In genomic region chr22:23787600-23787896, GRCh38 we compare ENCODE assay signal across 7 cellular contexts. TPM values are rescaled to one million over a fixed set of nuclear protein-coding genes. Genes with fewer than 3 reads are reported as not detected.
DNase-seq lines count a peak whose midpoint lies in the region; ATAC-seq and TF ChIP-seq lines count a peak whose summit lies in the region.

No MANE protein-coding gene starts in this region.

- intact Hi-C loops in esophagus squamous epithelium (cut with DNase I) = no loop called here

- H3K9me3 ChIP-seq in OCI-LY3 (ENCODE audit: insufficient read depth, low read length) = no peaks in the 10 kb centered on the region
- no peaks in the 10 kb centered on the region for H3K9me3 ChIP-seq in esophagus squamous epithelium

- WGBS in esophagus squamous epithelium, 2 donors = 0 to 8% methylated on average over 1 to 2 of the region's 5 CpGs

- H3K36me3 ChIP-seq in OCI-LY3 (replicated peaks; ENCODE audit: low read depth, low read length) = peaks cover 22% of the 10 kb centered on the region
- H3K36me3 ChIP-seq in esophagus squamous epithelium = peaks cover 0 to 23% (median 0%) of the 10 kb centered on the region in 3 donors

- no peak for TF ChIP-seq POLR2A in esophagus squamous epithelium (IDR thresholded peaks at IDR 0.05)

- peaks cover 53% of the 10 kb centered on the region for H3K79me2 ChIP-seq in OCI-LY3 (ENCODE audit: low read length)

- peak overlapping the region; percentile 23 for H3K27ac ChIP-seq in OCI-LY3 (ENCODE audit: low read length)
- peak overlapping the region; percentile 98 to 100 (median 98) for H3K27ac ChIP-seq in esophagus squamous epithelium

- H4K20me1 ChIP-seq in OCI-LY3 (ENCODE audit: insufficient read depth, low read length) = peaks cover 44% of the 10 kb centered on the region

- no peak overlapping the region for H2AFZ ChIP-seq in OCI-LY3 (ENCODE audit: low read depth, low read length)

- peaks cover 44% of the 10 kb centered on the region for H3K4me1 ChIP-seq in OCI-LY3 (ENCODE audit: low read length)
- H3K4me1 ChIP-seq in esophagus squamous epithelium = peaks cover 9 to 67% (median 25%) of the 10 kb centered on the region in 3 donors

- H3K4me2 ChIP-seq in OCI-LY3 (ENCODE audit: low read length) = peak overlapping the region; percentile 69

- no peak for TF ChIP-seq CTCF in OCI-LY3 (IDR thresholded peaks at IDR 0.05; ENCODE audit: low read depth, low read length)
- no peak for TF ChIP-seq CTCF in esophagus squamous epithelium (IDR thresholded peaks at IDR 0.05)

- ATAC-seq in GM21526 (IDR thresholded peaks at IDR 0.05; ENCODE audit: low FRiP score, unreplicated experiment) = peak; percentile 19

- peak overlapping the region; percentile 83 for H3K4me3 ChIP-seq in OCI-LY3 (ENCODE audit: low read length)
- H3K4me3 ChIP-seq in esophagus squamous epithelium = peak overlapping the region; percentile 75 to 96 (median 84)
- peak overlapping the region; percentile 87 for H3K4me3 ChIP-seq in skeletal muscle cell (ENCODE audit: low read depth, low read length)

- DNase-seq in esophagus squamous epithelium (lab: John Stamatoyannopoulos, UW) = no peak
- no peak for DNase-seq in skeletal muscle cell (ENCODE audit: low read depth)
- DNase-seq in amniotic stem cell (lab: John Stamatoyannopoulos, UW) = no peak
- no peak for DNase-seq in germinal center (ENCODE audit: low spot score)
- no peak for DNase-seq in activated effector memory CD4-positive, alpha-beta T cell treated with Interleukin-2 at 50 U/mL for 16 hours

- H3K27me3 ChIP-seq in OCI-LY3 (ENCODE audit: low read depth, low read length) (no peaks in the 10 kb centered on the region), esophagus squamous epithelium (no peaks in the 10 kb centered on the region)

- H3K9ac ChIP-seq in OCI-LY3 (ENCODE audit: low read length) = peak overlapping the region; percentile 97

RNA-seq across cellular contexts. Expression of gene SMARCB1, which starts 0.8 kb away (rescaled TPM):
- total RNA-seq in esophagus squamous epithelium = 10 to 100 TPM; 37.8 to 61.0 (median 47.7) TPM

RNA-seq across cellular contexts. Expression of gene MMP11, which starts 14.9 kb away (rescaled TPM):
- total RNA-seq in esophagus squamous epithelium = 1 to 10 TPM in 2 of 4 donors, under 1 TPM in 2; 0.34 to 1.6 (median 1.1) TPM

RNA-seq across cellular contexts. Expression of gene CHCHD10, which starts 19.8 kb away (rescaled TPM):
- total RNA-seq in esophagus squamous epithelium = 10 to 100 TPM in 2 of 4 donors, 1 to 10 TPM in 2; 7.7 to 13.9 (median 10.4) TPM

RNA-seq across cellular contexts. Expression of gene C22orf15, which starts 24.8 kb away (rescaled TPM):
- total RNA-seq in esophagus squamous epithelium = not detected

RNA-seq across cellular contexts. Expression of gene VPREB3, which starts 33.3 kb away (rescaled TPM):
- total RNA-seq in esophagus squamous epithelium = not detected
